Comparison of ENCODE assay signal across 1 cellular context in genomic region chr5:32076699-32077695, GRCh38.
TF ChIP-seq lines count a peak whose summit lies in the region.

No MANE protein-coding gene starts in this region.

TF ChIP-seq in K562, 482 proteins besides CTCF, POLR2A, EP300 and RAD21 (continued from another document):
- TF ChIP-seq CUX1 (CRISPR knock-in tag; IDR thresholded peaks at IDR 0.05): no peak
- TF ChIP-seq SMAD1 (IDR thresholded peaks at IDR 0.05; ENCODE audit: low read depth, low read length, partially characterized antibody): no peak
- TF ChIP-seq HOXB6 (CRISPR knock-in tag; IDR thresholded peaks at IDR 0.05; ENCODE audit: borderline replicate concordance): no peak
- no peak for TF ChIP-seq MYNN (IDR thresholded peaks at IDR 0.05)
- no peak for TF ChIP-seq MYNN (CRISPR knock-in tag; IDR thresholded peaks at IDR 0.05)
- TF ChIP-seq MEIS2 (IDR thresholded peaks at IDR 0.05; ENCODE audit: partially characterized antibody): peak; percentile 92
- TF ChIP-seq ZNF41 (CRISPR knock-in tag; conservative IDR thresholded peaks at IDR 0.05): no peak
- TF ChIP-seq MYBL2 (IDR thresholded peaks at IDR 0.05; ENCODE audit: low read depth): no peak
- TF ChIP-seq MYBL2 (CRISPR knock-in tag; IDR thresholded peaks at IDR 0.05; ENCODE audit: borderline replicate concordance): no peak
- no peak for TF ChIP-seq ARID1B (IDR thresholded peaks at IDR 0.05)
- no peak for TF ChIP-seq ZNF277 (CRISPR knock-in tag; IDR thresholded peaks at IDR 0.05; ENCODE audit: borderline replicate concordance)
- peak; percentile 58 for TF ChIP-seq SMC3 (conservative IDR thresholded peaks at IDR 0.05; ENCODE audit: insufficient read depth, low read depth, low read length)
- no peak for TF ChIP-seq NFIX (CRISPR knock-in tag; IDR thresholded peaks at IDR 0.05; ENCODE audit: low read depth)
- TF ChIP-seq ZFP91 (CRISPR knock-in tag; IDR thresholded peaks at IDR 0.05): no peak
- no peak for TF ChIP-seq ASH1L (IDR thresholded peaks at IDR 0.05; ENCODE audit: borderline replicate concordance, low read depth, partially characterized antibody)
- TF ChIP-seq GATA2 (CRISPR knock-in tag; IDR thresholded peaks at IDR 0.05): no peak
- no peak for TF ChIP-seq DLX4 (CRISPR knock-in tag; IDR thresholded peaks at IDR 0.05)
- no peak for TF ChIP-seq JUND (IDR thresholded peaks at IDR 0.05; ENCODE audit: borderline replicate concordance, low read depth, low read length)
- no peak for TF ChIP-seq JUND (tag; IDR thresholded peaks at IDR 0.05; ENCODE audit: borderline replicate concordance, low read depth, low read length)
